Comparison of ENCODE assay signal across 8 cellular contexts in the genomic region with DNA sequence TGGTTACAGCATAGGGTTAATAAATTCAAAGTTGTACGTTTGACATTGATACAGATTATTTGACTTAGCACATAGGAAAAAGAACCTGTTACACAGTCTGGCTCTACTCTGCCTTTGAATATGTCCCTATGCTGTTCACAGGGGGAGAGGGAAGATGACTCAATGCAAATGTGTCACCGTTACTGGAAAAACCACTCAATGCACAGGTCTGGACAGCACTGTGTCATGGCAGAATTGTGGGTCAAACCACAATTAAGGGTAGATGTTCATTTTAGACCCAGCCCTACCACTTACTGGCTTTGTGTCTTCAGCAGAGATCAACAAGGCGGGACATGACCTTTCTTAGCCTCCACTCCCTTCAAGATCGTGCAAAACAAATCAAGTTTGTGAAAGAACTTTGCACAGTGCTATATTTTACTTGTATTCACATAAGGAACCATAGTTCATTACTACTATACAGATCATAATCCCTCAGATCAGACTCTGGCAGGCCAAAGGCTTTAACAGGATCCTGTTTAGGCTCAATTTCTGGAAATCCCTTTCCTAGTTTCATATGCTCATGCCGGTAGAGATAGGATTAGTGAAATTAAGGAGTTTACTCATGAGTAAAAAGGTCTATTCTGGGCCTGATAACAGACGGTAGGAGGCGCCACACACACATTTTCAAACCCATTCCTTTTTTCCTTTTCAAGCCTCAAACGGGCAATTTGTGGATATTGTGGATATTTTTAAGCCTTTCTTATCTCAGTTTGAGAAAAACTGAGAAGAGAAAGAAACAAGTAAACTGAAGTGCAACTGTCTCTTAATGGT. TPM values are rescaled to one million over a fixed set of nuclear protein-coding genes. Genes with fewer than 3 reads are reported as not detected.
DNase-seq lines count a peak whose midpoint lies in the region; ATAC-seq and TF ChIP-seq lines count a peak whose summit lies in the region.

No MANE protein-coding gene starts in this region.

- H3K27me3 ChIP-seq in cardiac muscle cell (no peaks in the 10 kb centered on the region), right atrium auricular region (no peaks in the 10 kb centered on the region), MM.1S (replicated peaks; ENCODE audit: insufficient read depth, low read length) (no peaks in the 10 kb centered on the region), aorta (ENCODE audit: control insufficient read depth in 1 of 2, insufficient read depth in 2 of 2, low read length in 1 of 2) (no peaks in the 10 kb centered on the region), heart left ventricle (no peaks in the 10 kb centered on the region)

- H3K9ac ChIP-seq in MM.1S (ENCODE audit: low read length): no peak overlapping the region

- H3K27ac ChIP-seq in cardiac muscle cell (peak overlapping the region; percentile 45), right atrium auricular region (no peak overlapping the region), MM.1S (ENCODE audit: low read length) (no peak overlapping the region), aorta (ENCODE audit: low read depth in 1 of 2, low read length in 2 of 2) (no peak overlapping the region), heart left ventricle (peak overlapping the region in 1 of 12 donors; percentile 43)

- H3K36me3 Mint-ChIP-seq in activated naive CD4-positive, alpha-beta T cell treated with anti-CD3 and anti-CD28 coated beads for 36 hours (ENCODE audit: low read depth): peaks cover 71% of the 10 kb centered on the region
- H3K36me3 Mint-ChIP-seq in memory B cell: peaks cover 20% of the 10 kb centered on the region

- no peaks in the 10 kb centered on the region for H3K9me3 ChIP-seq in cardiac muscle cell (ENCODE audit: low read depth)
- no peaks in the 10 kb centered on the region for H3K9me3 ChIP-seq in right atrium auricular region
- H3K9me3 ChIP-seq in MM.1S (replicated peaks; ENCODE audit: insufficient read depth, low read length): no peaks in the 10 kb centered on the region
- no peaks in the 10 kb centered on the region for H3K9me3 ChIP-seq in aorta (ENCODE audit: control insufficient read depth, low read length)
- H3K9me3 ChIP-seq in heart left ventricle: no peaks in the 10 kb centered on the region

- H3K9me3 Mint-ChIP-seq in activated naive CD4-positive, alpha-beta T cell treated with anti-CD3 and anti-CD28 coated beads for 36 hours: no peaks in the 10 kb centered on the region
- H3K9me3 Mint-ChIP-seq in memory B cell: no peaks in the 10 kb centered on the region

- DNase-seq in cardiac muscle cell (ENCODE audit: low read depth in 1 of 2, low spot score in 1 of 2): peak in 1 of 2 donors; percentile 34
- DNase-seq in right atrium auricular region (ENCODE audit: low spot score): no peak
- DNase-seq in MM.1S: no peak
- DNase-seq in activated naive CD4-positive, alpha-beta T cell treated with anti-CD3 and anti-CD28 coated beads for 36 hours: peak; percentile 89
- no peak for DNase-seq in memory B cell (ENCODE audit: low spot score in 2 of 2)
- no peak for DNase-seq in aorta
- DNase-seq in heart left ventricle: no peak
- no peak for DNase-seq in NCI-H1436 (lab: John Stamatoyannopoulos, UW)

- no peak for TF ChIP-seq POLR2A in heart left ventricle (IDR thresholded peaks at IDR 0.05)

- H2AFZ ChIP-seq in MM.1S (ENCODE audit: low read length): no peak overlapping the region

- H3K4me3 Mint-ChIP-seq in activated naive CD4-positive, alpha-beta T cell treated with anti-CD3 and anti-CD28 coated beads for 36 hours: peak overlapping the region; percentile 52
- no peak overlapping the region for H3K4me3 Mint-ChIP-seq in memory B cell

- H3K4me2 ChIP-seq in MM.1S (ENCODE audit: low read depth, low read length): no peak overlapping the region

- no peaks in the 10 kb centered on the region for H3K4me1 ChIP-seq in cardiac muscle cell (ENCODE audit: low read depth)
- no peaks in the 10 kb centered on the region for H3K4me1 ChIP-seq in right atrium auricular region
- no peaks in the 10 kb centered on the region for H3K4me1 ChIP-seq in MM.1S (ENCODE audit: low read length)
- no peaks in the 10 kb centered on the region for H3K4me1 ChIP-seq in aorta (ENCODE audit: control insufficient read depth in 1 of 2, insufficient read depth in 2 of 2, low read length in 2 of 2)
- peaks cover 0 to 30% (median 0%) of the 10 kb centered on the region in 12 donors for H3K4me1 ChIP-seq in heart left ventricle

- H3K4me3 ChIP-seq in cardiac muscle cell (no peak overlapping the region), right atrium auricular region (no peak overlapping the region), MM.1S (ENCODE audit: low read length) (no peak overlapping the region), aorta (ENCODE audit: low read length in 2 of 2) (no peak overlapping the region), heart left ventricle (no peak overlapping the region)

- peaks cover 54% of the 10 kb centered on the region for H3K36me3 ChIP-seq in cardiac muscle cell
- peaks cover 79% of the 10 kb centered on the region for H3K36me3 ChIP-seq in right atrium auricular region
- H3K36me3 ChIP-seq in MM.1S (replicated peaks; ENCODE audit: insufficient read depth, low read length): peaks cover 31% of the 10 kb centered on the region
- H3K36me3 ChIP-seq in aorta (ENCODE audit: control insufficient read depth in 1 of 2, insufficient read depth in 2 of 2, low read length in 1 of 2): peaks cover 11 to 16% of the 10 kb centered on the region in 2 donors
- H3K36me3 ChIP-seq in heart left ventricle: peaks cover 2 to 98% (median 90%) of the 10 kb centered on the region in 9 donors

- no peaks in the 10 kb centered on the region for H3K27me3 Mint-ChIP-seq in activated naive CD4-positive, alpha-beta T cell treated with anti-CD3 and anti-CD28 coated beads for 36 hours (ENCODE audit: low read depth)
- no peaks in the 10 kb centered on the region for H3K27me3 Mint-ChIP-seq in memory B cell

- peaks cover 72% of the 10 kb centered on the region for H3K4me1 Mint-ChIP-seq in activated naive CD4-positive, alpha-beta T cell treated with anti-CD3 and anti-CD28 coated beads for 36 hours (ENCODE audit: low read depth)
- H3K4me1 Mint-ChIP-seq in memory B cell: peaks cover 4% of the 10 kb centered on the region

- TF ChIP-seq CTCF in cardiac muscle cell (IDR thresholded peaks at IDR 0.05; ENCODE audit: low read depth, low read length): peak; percentile 46
- TF ChIP-seq CTCF in right atrium auricular region (IDR thresholded peaks at IDR 0.05): peak in 1 of 2 donors; percentile 19
- TF ChIP-seq CTCF in MM.1S (IDR thresholded peaks at IDR 0.05; ENCODE audit: low read length): peak; percentile 55
- peak in 5 of 12 donors; percentile 17 to 33 (median 28) for TF ChIP-seq CTCF in heart left ventricle (IDR thresholded peaks at IDR 0.05)

- no peaks in the 10 kb centered on the region; the same call in 1 of the 2 replicates for H4K20me1 ChIP-seq in MM.1S (ENCODE audit: insufficient read depth, low read length)

- CTCF ChIA-PET in activated naive CD4-positive, alpha-beta T cell treated with anti-CD3 and anti-CD28 coated beads for 36 hours (lab: Charles Lee): interaction anchor here (1.3 to 16.1 kb wide), 4 partner anchors 18 to 46 kb away, joined by 4 to 511 read pairs (median 160); no protein-coding TSS in a partner anchor

- intact Hi-C loops in activated naive CD4-positive, alpha-beta T cell treated with anti-CD3 and anti-CD28 coated beads for 36 hours (cut with micrococcal nuclease): loop anchor here (5.0 kb wide), 1 partner anchor 212 kb away; no protein-coding TSS in a partner anchor
- intact Hi-C loops in aorta (cut with DNase I) (no loop called here), heart left ventricle (cut with DNase I) (no loop called here)

- H3F3A ChIP-seq in MM.1S (ENCODE audit: insufficient read depth, low read length): peaks cover 34% of the 10 kb centered on the region

- H3K27ac Mint-ChIP-seq in activated naive CD4-positive, alpha-beta T cell treated with anti-CD3 and anti-CD28 coated beads for 36 hours: peak overlapping the region; percentile 100
- peak overlapping the region; percentile 74 for H3K27ac Mint-ChIP-seq in memory B cell

- no peaks in the 10 kb centered on the region for H3K9me2 ChIP-seq in MM.1S (replicated peaks; ENCODE audit: insufficient read depth, low read length)

- peaks cover 35% of the 10 kb centered on the region for H3K79me2 ChIP-seq in MM.1S (ENCODE audit: low read length)

- WGBS in aorta, 2 donors: 59 to 63% methylated on average over 8 of the region's 8 CpGs
- 66 to 72% (median 68%) methylated on average over 8 of the region's 8 CpGs for WGBS in heart left ventricle, 4 donors

- ATAC-seq in memory B cell (ENCODE audit: low read depth) (no peak), aorta (ENCODE audit: low FRiP score) (no peak), heart left ventricle (no peak)

RNA-seq across cellular contexts. Expression of a gene that starts 22.0 kb away (rescaled TPM):
- total RNA-seq in cardiac muscle cell (46.1 and 67.2 TPM in 2 replicates), right atrium auricular region (10 to 100 TPM; 21.7 to 30.4 TPM), aorta (10 to 100 TPM; 29.6 to 46.5 TPM), heart left ventricle (10 to 100 TPM; 21.6 to 37.5 (median 29.0) TPM)
- polyA plus RNA-seq in cardiac muscle cell (44.7 and 45.7 TPM in 2 replicates), aorta (10 to 100 TPM; 26.2 to 48.3 TPM), heart left ventricle (10 to 100 TPM; 15.6 to 26.8 TPM)
- total RNA-seq in activated naive CD4-positive, alpha-beta T cell treated with anti-CD3 and anti-CD28 coated beads for 36 hours: 100 to 1,000 TPM; 116 to 122 TPM

RNA-seq across cellular contexts. Expression of a gene that starts 45.1 kb away (rescaled TPM):
- total RNA-seq in cardiac muscle cell: 14.1 and 21.2 TPM in 2 replicates
- 8.4 and 16.6 TPM in 2 replicates for polyA plus RNA-seq in cardiac muscle cell
- total RNA-seq in right atrium auricular region: 10 to 100 TPM; 16.5 to 20.6 TPM
- total RNA-seq in activated naive CD4-positive, alpha-beta T cell treated with anti-CD3 and anti-CD28 coated beads for 36 hours: 1 to 10 TPM; 6.5 to 6.7 TPM
- total RNA-seq in aorta: 10 to 100 TPM in 1 of 2 donors, 1 to 10 TPM in 1; 8.2 to 10.7 TPM
- 1 to 10 TPM; 2.8 to 4.2 TPM for polyA plus RNA-seq in aorta
- 10 to 100 TPM; 11.2 to 32.5 (median 15.9) TPM for total RNA-seq in heart left ventricle
- polyA plus RNA-seq in heart left ventricle: 10 to 100 TPM in 1 of 2 donors, 1 to 10 TPM in 1; 6.5 to 26.0 TPM
